Comparison of ENCODE assay signal across 13 cellular contexts in genomic region chr6:33705268-33705885, GRCh38. TPM values are rescaled to one million over a fixed set of nuclear protein-coding genes. Genes with fewer than 3 reads are reported as not detected.
"Had no signal": no experiment of that assay in that cellular context is flagged by ENCODE, and none has a peak within 500 bp of the region (broad histone marks: within the 10 kb centered on the region; RNA-seq: fewer than 3 reads in every experiment).

No MANE protein-coding gene starts in this region.

- H3K9me3 ChIP-seq: gastrocnemius medialis, heart right ventricle, thyroid gland, uterus had no signal

- H3K27me3 Mint-ChIP-seq: activated naive CD8-positive, alpha-beta T cell treated with anti-CD3 and anti-CD28 coated beads, Interleukin-2, amount 10 ng/mL, durations not matched to agents 7 days and 5 days; naive thymus-derived CD8-positive, alpha-beta T cell; stimulated activated memory B cell treated with anti-CD40 and anti-IgM and Interleukin-4, amounts not matched to agents 10 μg/mL and 1 μg/mL and 100 μg/mL, for 72 hours had no signal

- H3K4me3 Mint-ChIP-seq: activated naive CD8-positive, alpha-beta T cell treated with anti-CD3 and anti-CD28 coated beads, Interleukin-2, amount 10 ng/mL, durations not matched to agents 7 days and 5 days; naive thymus-derived CD8-positive, alpha-beta T cell; stimulated activated memory B cell treated with anti-CD40 and anti-IgM and Interleukin-4, amounts not matched to agents 10 μg/mL and 1 μg/mL and 100 μg/mL, for 72 hours had no signal

- H3K9me3 Mint-ChIP-seq: activated naive CD8-positive, alpha-beta T cell treated with anti-CD3 and anti-CD28 coated beads, Interleukin-2, amount 10 ng/mL, durations not matched to agents 7 days and 5 days; naive thymus-derived CD8-positive, alpha-beta T cell; stimulated activated memory B cell treated with anti-CD40 and anti-IgM and Interleukin-4, amounts not matched to agents 10 μg/mL and 1 μg/mL and 100 μg/mL, for 72 hours had no signal

- H3K27me3 ChIP-seq: brain microvascular endothelial cell, gastrocnemius medialis, heart right ventricle, thyroid gland, uterus had no signal

- ATAC-seq: gastrocnemius medialis; heart right ventricle; left lobe of liver; naive thymus-derived CD8-positive, alpha-beta T cell; stimulated activated memory B cell treated with anti-CD40 and anti-IgM and Interleukin-4, amounts not matched to agents 10 μg/mL and 1 μg/mL and 100 μg/mL, for 72 hours had no signal

- H3K36me3 ChIP-seq: thyroid gland, uterus had no signal

- H3K27ac Mint-ChIP-seq: activated naive CD8-positive, alpha-beta T cell treated with anti-CD3 and anti-CD28 coated beads, Interleukin-2, amount 10 ng/mL, durations not matched to agents 7 days and 5 days; stimulated activated memory B cell treated with anti-CD40 and anti-IgM and Interleukin-4, amounts not matched to agents 10 μg/mL and 1 μg/mL and 100 μg/mL, for 72 hours had no signal

- DNase-seq: activated CD4-positive, alpha-beta T cell treated with anti-CD3 and anti-CD28 coated beads, Interleukin-2, amount 50 U/mL, for 1 hour; activated CD8-positive, alpha-beta memory T cell treated with anti-CD3 and anti-CD28 coated beads for 24 hours; activated naive CD4-positive, alpha-beta T cell; activated naive CD8-positive, alpha-beta T cell treated with anti-CD3 and anti-CD28 coated beads, Interleukin-2, amount 10 ng/mL, durations not matched to agents 7 days and 5 days; brain microvascular endothelial cell; dermis blood vessel endothelial cell; gastrocnemius medialis; heart right ventricle; naive thymus-derived CD8-positive, alpha-beta T cell; uterus had no signal

- H3K4me3 ChIP-seq: gastrocnemius medialis, heart right ventricle, thyroid gland, uterus had no signal

- H3K27ac ChIP-seq: brain microvascular endothelial cell, gastrocnemius medialis, heart right ventricle, thyroid gland, uterus had no signal

RNA-seq across cellular contexts. Expression of gene IP6K3, which starts 41.3 kb away (rescaled TPM):
- total RNA-seq: activated naive CD8-positive, alpha-beta T cell treated with anti-CD3 and anti-CD28 coated beads, Interleukin-2, amount 10 ng/mL, durations not matched to agents 7 days and 5 days; naive thymus-derived CD8-positive, alpha-beta T cell had no signal
- polyA plus RNA-seq: naive thymus-derived CD8-positive, alpha-beta T cell had no signal
